Comparison of ENCODE assay signal across 4 cellular contexts in the genomic region with DNA sequence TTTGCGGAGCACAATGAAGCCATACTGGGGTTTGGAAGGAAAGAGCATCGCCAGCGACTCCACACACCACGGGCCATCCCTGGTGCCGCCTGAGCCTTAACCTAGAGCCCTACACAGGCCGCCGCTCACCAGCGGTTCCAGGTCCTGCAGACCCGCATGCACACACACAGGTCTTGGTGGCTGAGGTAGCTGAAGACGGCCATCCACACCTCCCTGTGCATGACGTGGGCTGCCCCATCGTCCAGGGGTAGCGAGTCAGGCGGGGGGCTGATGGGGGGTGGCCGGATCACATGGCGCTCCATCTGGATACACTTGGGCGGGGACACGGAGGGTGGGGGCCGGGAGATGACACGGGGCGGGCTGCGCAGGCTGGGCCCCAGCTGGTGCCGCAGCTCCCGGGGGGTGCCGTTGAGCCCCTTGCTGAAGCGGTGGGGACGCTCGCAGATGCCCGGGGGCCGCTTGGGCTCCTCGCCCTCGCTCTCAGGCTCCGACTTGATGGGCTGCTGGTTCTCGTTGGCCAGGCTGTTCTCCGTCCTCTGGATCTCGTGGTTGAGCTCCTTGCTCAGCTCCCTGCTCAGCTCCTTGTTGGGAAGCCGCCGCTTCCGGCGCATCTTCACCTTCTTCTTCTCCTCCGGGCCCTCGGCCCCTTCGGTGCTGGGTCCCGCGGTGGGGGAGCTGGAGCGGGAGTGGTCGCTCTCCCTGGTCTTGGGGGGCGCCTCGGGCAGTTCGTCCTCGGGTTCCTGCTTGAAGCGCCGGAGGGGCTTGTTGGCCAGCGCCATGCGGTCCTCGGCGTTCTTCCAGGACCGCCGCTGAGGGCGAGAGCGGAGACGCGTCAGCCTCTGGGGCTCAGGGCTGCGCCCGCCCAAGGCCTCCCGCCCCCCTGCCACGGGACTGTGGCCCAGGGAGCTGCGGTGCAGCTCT.
TF ChIP-seq lines count a peak whose summit lies in the region.

No MANE protein-coding gene starts in this region.

TF ChIP-seq in SK-N-SH, 30 proteins besides CTCF, POLR2A, EP300 and RAD21:
- no peak for TF ChIP-seq RFX5 (IDR thresholded peaks at IDR 0.05; ENCODE audit: low read length)
- TF ChIP-seq NRF1 (IDR thresholded peaks at IDR 0.05; ENCODE audit: low read depth, low read length), result no peak
- no peak for TF ChIP-seq FOSL2 (IDR thresholded peaks at IDR 0.05; ENCODE audit: borderline replicate concordance, low read depth)
- TF ChIP-seq MXI1 (IDR thresholded peaks at IDR 0.05; ENCODE audit: low read depth, low read length), result no peak
- no peak for TF ChIP-seq MEF2A (IDR thresholded peaks at IDR 0.05; ENCODE audit: borderline replicate concordance, low read depth)
- no peak for TF ChIP-seq TEAD4 (IDR thresholded peaks at IDR 0.05; ENCODE audit: borderline replicate concordance, insufficient read depth)
- no peak for TF ChIP-seq YY1 (IDR thresholded peaks at IDR 0.05; ENCODE audit: low read depth)
- no peak for TF ChIP-seq RCOR1 (IDR thresholded peaks at IDR 0.05; ENCODE audit: low read length)
- TF ChIP-seq FOXM1 (IDR thresholded peaks at IDR 0.05; ENCODE audit: low read depth), result no peak

TF ChIP-seq in SK-N-SH treated with all-trans-retinoic acid at 6 μM for 48 hours, 23 proteins besides CTCF, POLR2A, EP300 and RAD21 (continues in another document):
- TF ChIP-seq, protein P1, sequence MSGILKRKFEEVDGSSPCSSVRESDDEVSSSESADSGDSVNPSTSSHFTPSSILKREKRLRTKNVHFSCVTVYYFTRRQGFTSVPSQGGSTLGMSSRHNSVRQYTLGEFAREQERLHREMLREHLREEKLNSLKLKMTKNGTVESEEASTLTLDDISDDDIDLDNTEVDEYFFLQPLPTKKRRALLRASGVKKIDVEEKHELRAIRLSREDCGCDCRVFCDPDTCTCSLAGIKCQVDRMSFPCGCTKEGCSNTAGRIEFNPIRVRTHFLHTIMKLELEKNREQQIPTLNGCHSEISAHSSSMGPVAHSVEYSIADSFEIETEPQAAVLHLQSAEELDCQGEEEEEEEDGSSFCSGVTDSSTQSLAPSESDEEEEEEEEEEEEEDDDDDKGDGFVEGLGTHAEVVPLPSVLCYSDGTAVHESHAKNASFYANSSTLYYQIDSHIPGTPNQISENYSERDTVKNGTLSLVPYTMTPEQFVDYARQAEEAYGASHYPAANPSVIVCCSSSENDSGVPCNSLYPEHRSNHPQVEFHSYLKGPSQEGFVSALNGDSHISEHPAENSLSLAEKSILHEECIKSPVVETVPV (CRISPR knock-in tag; IDR thresholded peaks at IDR 0.05), result no peak
- TF ChIP-seq, protein P2, sequence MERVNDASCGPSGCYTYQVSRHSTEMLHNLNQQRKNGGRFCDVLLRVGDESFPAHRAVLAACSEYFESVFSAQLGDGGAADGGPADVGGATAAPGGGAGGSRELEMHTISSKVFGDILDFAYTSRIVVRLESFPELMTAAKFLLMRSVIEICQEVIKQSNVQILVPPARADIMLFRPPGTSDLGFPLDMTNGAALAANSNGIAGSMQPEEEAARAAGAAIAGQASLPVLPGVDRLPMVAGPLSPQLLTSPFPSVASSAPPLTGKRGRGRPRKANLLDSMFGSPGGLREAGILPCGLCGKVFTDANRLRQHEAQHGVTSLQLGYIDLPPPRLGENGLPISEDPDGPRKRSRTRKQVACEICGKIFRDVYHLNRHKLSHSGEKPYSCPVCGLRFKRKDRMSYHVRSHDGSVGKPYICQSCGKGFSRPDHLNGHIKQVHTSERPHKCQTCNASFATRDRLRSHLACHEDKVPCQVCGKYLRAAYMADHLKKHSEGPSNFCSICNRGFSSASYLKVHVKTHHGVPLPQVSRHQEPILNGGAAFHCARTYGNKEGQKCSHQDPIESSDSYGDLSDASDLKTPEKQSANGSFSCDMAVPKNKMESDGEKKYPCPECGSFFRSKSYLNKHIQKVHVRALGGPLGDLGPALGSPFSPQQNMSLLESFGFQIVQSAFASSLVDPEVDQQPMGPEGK (CRISPR knock-in tag; IDR thresholded peaks at IDR 0.05; ENCODE audit: borderline replicate concordance), result no peak
- no peak for TF ChIP-seq ZNF70 (CRISPR knock-in tag; IDR thresholded peaks at IDR 0.05)
- TF ChIP-seq, protein P3, sequence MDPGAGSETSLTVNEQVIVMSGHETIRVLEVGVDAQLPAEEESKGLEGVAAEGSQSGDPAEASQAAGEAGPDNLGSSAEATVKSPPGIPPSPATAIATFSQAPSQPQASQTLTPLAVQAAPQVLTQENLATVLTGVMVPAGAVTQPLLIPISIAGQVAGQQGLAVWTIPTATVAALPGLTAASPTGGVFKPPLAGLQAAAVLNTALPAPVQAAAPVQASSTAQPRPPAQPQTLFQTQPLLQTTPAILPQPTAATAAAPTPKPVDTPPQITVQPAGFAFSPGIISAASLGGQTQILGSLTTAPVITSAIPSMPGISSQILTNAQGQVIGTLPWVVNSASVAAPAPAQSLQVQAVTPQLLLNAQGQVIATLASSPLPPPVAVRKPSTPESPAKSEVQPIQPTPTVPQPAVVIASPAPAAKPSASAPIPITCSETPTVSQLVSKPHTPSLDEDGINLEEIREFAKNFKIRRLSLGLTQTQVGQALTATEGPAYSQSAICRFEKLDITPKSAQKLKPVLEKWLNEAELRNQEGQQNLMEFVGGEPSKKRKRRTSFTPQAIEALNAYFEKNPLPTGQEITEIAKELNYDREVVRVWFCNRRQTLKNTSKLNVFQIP (CRISPR knock-in tag; IDR thresholded peaks at IDR 0.05; ENCODE audit: borderline replicate concordance, low read depth), result no peak
- no peak for TF ChIP-seq ZC3H10 (CRISPR knock-in tag; IDR thresholded peaks at IDR 0.05)
- no peak for TF ChIP-seq TCF4 (CRISPR knock-in tag; IDR thresholded peaks at IDR 0.05; ENCODE audit: borderline replicate concordance)

TF ChIP-seq in IMR-90, 13 proteins besides CTCF, POLR2A, EP300 and RAD21:
- TF ChIP-seq MXI1 (IDR thresholded peaks at IDR 0.05; ENCODE audit: borderline replicate concordance, low read depth, low read length), result no peak
- no peak for TF ChIP-seq MAZ (IDR thresholded peaks at IDR 0.05; ENCODE audit: borderline replicate concordance, low read depth, low read length)
- TF ChIP-seq CHD1 (IDR thresholded peaks at IDR 0.05; ENCODE audit: low read depth, low read length), result no peak
- TF ChIP-seq SMC3 (IDR thresholded peaks at IDR 0.05; ENCODE audit: low read depth, low read length), result no peak
- TF ChIP-seq FOS (IDR thresholded peaks at IDR 0.05; ENCODE audit: low read depth, low read length), result no peak
- no peak for TF ChIP-seq MAFK (IDR thresholded peaks at IDR 0.05; ENCODE audit: low read depth, low read length)
- TF ChIP-seq RFX5 (IDR thresholded peaks at IDR 0.05; ENCODE audit: low read depth, low read length), result no peak
TF ChIP-seq in IMR-90: peak in this region for 0.

TF ChIP-seq in H1, 55 proteins besides CTCF, POLR2A, EP300 and RAD21:
- peak; percentile 30; the same call in 1 of the 2 replicates for TF ChIP-seq POLR2AphosphoS5 (IDR thresholded peaks at IDR 0.05; ENCODE audit: low read depth, low read length)
- TF ChIP-seq CBX8 (IDR thresholded peaks at IDR 0.05; ENCODE audit: borderline replicate concordance, low read depth, low read length), result no peak
